ENCODE assay signal across 9 cellular contexts in the genomic region with DNA sequence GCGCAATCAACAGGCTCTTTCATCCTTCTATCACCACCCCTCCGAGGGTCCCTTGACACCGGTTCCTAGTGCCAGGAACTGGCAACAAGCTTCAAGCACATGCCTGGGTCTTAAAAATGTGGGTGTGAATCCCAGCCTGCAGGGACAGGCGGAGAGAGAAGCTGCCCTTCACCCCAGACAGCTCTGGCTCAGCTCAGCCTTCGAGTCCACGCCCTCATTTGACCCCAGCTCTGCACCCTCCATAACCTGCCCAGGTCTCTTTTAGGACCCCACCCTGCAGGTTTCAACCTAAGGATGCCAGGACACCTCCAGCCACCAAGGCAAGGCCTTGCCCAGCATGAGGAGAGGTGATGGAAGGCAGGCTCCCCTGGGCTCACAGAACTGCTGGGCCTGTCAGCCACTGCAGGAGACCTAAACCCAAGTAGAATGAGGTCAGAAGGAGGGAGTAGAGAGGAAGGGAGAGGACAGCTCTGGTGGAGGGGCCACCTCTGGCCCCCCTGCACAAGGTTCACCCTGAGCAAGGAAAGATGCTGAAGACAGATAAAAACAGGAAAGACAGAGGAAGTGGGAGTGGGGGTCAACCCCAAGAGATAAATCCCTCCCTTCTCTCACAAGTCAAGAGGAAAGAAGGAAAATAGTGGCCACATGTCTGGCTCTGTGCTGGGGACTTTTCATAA. TPM values are rescaled to one million over a fixed set of nuclear protein-coding genes. Genes with fewer than 3 reads are reported as not detected.
DNase-seq lines count a peak whose midpoint lies in the region; ATAC-seq and TF ChIP-seq lines count a peak whose summit lies in the region.
"Had no signal": no experiment of that assay in that cellular context is flagged by ENCODE, and none has a peak within 500 bp of the region (broad histone marks: within the 10 kb centered on the region; RNA-seq: fewer than 3 reads in every experiment).

No MANE protein-coding gene starts in this region.

- no peak for DNase-seq in CD14-positive monocyte (ENCODE audit: low spot score)
- DNase-seq in RWPE1 (ENCODE audit: low spot score), result no peak
- no peak for DNase-seq in endothelial cell (ENCODE audit: low spot score)
- DNase-seq in osteocyte (ENCODE audit: extremely low spot score, unreplicated experiment), result no peak
- DNase-seq in putamen (ENCODE audit: low spot score), result no peak
- DNase-seq in NK-92 (lab: John Stamatoyannopoulos, UW; ENCODE audit: unreplicated experiment), result no peak

- ATAC-seq in GM18517 (IDR thresholded peaks at IDR 0.05; ENCODE audit: unreplicated experiment), result no peak
- ATAC-seq in HG02938 (IDR thresholded peaks at IDR 0.05; ENCODE audit: unreplicated experiment), result no peak

- H3K27me3 Mint-ChIP-seq in CD14-positive monocyte (ENCODE audit: low read depth in 3 of 3) (peaks cover 30 to 41% (median 31%) of the 10 kb centered on the region in 3 donors), endothelial cell (ENCODE audit: unreplicated experiment) (peaks cover 4% of the 10 kb centered on the region), osteocyte (ENCODE audit: unreplicated experiment) (no peaks in the 10 kb centered on the region)

- peak overlapping the region; percentile 86 for H3K27ac ChIP-seq in RWPE1

- CTCF ChIA-PET in RWPE1 (lab: Yijun Ruan, JAX), result interaction anchor here (0.9 kb wide), 1 partner anchor 13 kb away, joined by 3 read pairs; no protein-coding TSS in a partner anchor

- H3K9me3 Mint-ChIP-seq in CD14-positive monocyte, result peaks cover 0 to 13% (median 7%) of the 10 kb centered on the region in 7 donors
- H3K9me3 Mint-ChIP-seq in endothelial cell (ENCODE audit: unreplicated experiment), result no peaks in the 10 kb centered on the region
- H3K9me3 Mint-ChIP-seq in osteocyte (ENCODE audit: unreplicated experiment), result no peaks in the 10 kb centered on the region

- TF ChIP-seq CTCF in CD14-positive monocyte (IDR thresholded peaks at IDR 0.05) (no peak), RWPE1 (conservative IDR thresholded peaks at IDR 0.05; ENCODE audit: low read depth) (no peak), endothelial cell (IDR thresholded peaks at IDR 0.05; ENCODE audit: unreplicated experiment) (no peak), osteocyte (IDR thresholded peaks at IDR 0.05) (no peak)

- H3K27ac Mint-ChIP-seq in CD14-positive monocyte (peak overlapping the region; percentile 6 to 84 (median 50)), endothelial cell (ENCODE audit: unreplicated experiment) (peak overlapping the region; percentile 75), osteocyte (ENCODE audit: unreplicated experiment) (peak overlapping the region; percentile 96)

- H3K4me1 Mint-ChIP-seq in CD14-positive monocyte (peaks cover 61% of the 10 kb centered on the region), endothelial cell (ENCODE audit: unreplicated experiment) (peaks cover 65% of the 10 kb centered on the region), osteocyte (ENCODE audit: unreplicated experiment) (peaks cover 67% of the 10 kb centered on the region)

- H3K36me3 Mint-ChIP-seq in CD14-positive monocyte (peaks cover 4 to 9% of the 10 kb centered on the region in 2 donors), endothelial cell (ENCODE audit: low read depth, unreplicated experiment) (peaks cover 12% of the 10 kb centered on the region), osteocyte (ENCODE audit: unreplicated experiment) (peaks cover 13% of the 10 kb centered on the region)

- H3K4me3 Mint-ChIP-seq in CD14-positive monocyte (no peak overlapping the region), endothelial cell (ENCODE audit: unreplicated experiment) (peak overlapping the region; percentile 73), osteocyte (ENCODE audit: unreplicated experiment) (peak overlapping the region; percentile 78)

- intact Hi-C loops in CD14-positive monocyte (cut with micrococcal nuclease), result no loop called here

- POLR2A ChIA-PET in RWPE1 (lab: Yijun Ruan, JAX; ENCODE audit: low non-redundant PET), result no interaction called here

RNA-seq across cellular contexts. Expression of a gene that starts 2.6 kb away (rescaled TPM):
- under 1 TPM in 1 of 2 donors, not detected in 1; 0.07 TPM for polyA plus RNA-seq in CD14-positive monocyte
- 156 TPM for total RNA-seq in endothelial cell (ENCODE audit: unreplicated experiment)
- total RNA-seq in osteocyte, result 398 and 417 TPM in 2 replicates

RNA-seq across cellular contexts. Expression of a gene that starts 50.3 kb away (rescaled TPM):
- not detected for polyA plus RNA-seq in CD14-positive monocyte
- total RNA-seq in endothelial cell (ENCODE audit: unreplicated experiment) (not detected), osteocyte (not detected in 2 replicates)
- total RNA-seq: mononuclear cell had no signal

Comparison
In these comparisons a context has a peak if more than half of its experiments do, and no peak if none do; other contexts are left out.
1. H3K4me3 Mint-ChIP-seq: peak in endothelial cell (single experiment) and osteocyte (single experiment); none in CD14-positive monocyte (0 of 2).
2. Peak in every context shown above with its lines, with median percentiles within 50 percentile points of each other: H3K27ac Mint-ChIP-seq.